1 cellular context compared by ENCODE assay signal in the genomic region with DNA sequence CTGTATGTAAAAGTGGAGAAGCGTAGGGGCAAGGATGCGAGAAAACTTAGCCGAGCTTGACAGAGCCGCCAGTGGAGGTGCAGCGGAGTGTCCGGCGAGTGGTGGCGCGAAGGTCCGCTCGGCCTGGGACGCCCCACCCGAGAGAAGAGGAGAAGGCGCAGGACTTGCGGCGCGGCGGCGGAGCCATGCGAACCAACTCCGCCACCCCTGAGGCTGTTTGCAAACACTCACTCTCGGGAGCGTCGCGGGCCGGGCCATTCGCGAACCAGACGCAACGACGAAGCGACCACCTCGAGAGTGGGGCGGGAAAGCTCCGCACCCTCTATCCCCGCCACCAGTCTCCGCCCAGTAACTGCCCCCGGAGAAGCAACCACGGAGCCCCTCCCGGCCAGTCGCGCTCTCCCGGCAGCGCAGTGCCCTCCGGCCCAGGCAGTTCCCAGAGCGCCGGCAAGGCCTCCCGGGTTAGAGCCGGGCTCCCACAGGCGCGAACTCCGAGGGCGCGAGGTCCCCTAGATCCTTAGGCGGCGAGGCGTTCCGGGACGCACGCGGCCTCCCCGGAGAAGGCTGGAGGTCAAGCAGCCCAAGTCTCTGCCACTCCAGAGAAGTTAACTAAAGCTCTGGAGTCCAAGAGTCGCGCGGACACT.
TF ChIP-seq lines count a peak whose summit lies in the region.

No MANE protein-coding gene starts in this region.

TF ChIP-seq in HEK293, 187 proteins besides CTCF, POLR2A, EP300 and RAD21 (continued from another document):
- TF ChIP-seq, protein P1, sequence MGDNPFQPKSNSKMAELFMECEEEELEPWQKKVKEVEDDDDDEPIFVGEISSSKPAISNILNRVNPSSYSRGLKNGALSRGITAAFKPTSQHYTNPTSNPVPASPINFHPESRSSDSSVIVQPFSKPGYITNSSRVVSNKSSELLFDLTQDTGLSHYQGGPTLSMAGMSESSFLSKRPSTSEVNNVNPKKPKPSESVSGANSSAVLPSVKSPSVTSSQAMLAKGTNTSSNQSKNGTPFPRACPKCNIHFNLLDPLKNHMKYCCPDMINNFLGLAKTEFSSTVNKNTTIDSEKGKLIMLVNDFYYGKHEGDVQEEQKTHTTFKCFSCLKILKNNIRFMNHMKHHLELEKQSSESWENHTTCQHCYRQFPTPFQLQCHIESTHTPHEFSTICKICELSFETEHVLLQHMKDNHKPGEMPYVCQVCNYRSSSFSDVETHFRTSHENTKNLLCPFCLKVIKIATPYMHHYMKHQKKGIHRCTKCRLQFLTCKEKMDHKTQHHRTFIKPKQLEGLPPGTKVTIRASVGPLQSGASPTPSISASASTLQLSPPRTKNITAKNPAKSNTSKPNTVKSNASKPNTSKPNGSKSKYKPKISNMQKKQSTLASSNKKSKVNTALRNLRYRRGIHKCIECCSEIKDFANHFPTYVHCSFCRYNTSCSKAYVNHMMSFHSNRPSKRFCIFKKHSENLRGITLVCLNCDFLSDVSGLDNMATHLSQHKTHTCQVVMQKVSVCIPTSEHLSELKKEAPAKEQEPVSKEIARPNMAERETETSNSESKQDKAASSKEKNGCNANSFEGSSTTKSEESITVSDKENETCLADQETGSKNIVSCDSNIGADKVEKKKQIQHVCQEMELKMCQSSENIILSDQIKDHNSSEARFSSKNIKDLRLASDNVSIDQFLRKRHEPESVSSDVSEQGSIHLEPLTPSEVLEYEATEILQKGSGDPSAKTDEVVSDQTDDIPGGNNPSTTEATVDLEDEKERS (tag by site-specific recombination; IDR thresholded peaks at IDR 0.05): no peak
- TF ChIP-seq ZNF530 (tag by site-specific recombination; IDR thresholded peaks at IDR 0.05; ENCODE audit: low read depth): no peak
- TF ChIP-seq OSR2 (tag by site-specific recombination; IDR thresholded peaks at IDR 0.05): peak; percentile 25; the same call in 1 of the 2 replicates
